Comparison of ENCODE assay signal across 4 cellular contexts in genomic region chr1:11051121-11051520, GRCh38. TPM values are rescaled to one million over a fixed set of nuclear protein-coding genes. Genes with fewer than 3 reads are reported as not detected.
"Had no signal": no experiment of that assay in that cellular context is flagged by ENCODE, and none has a peak within 500 bp of the region (broad histone marks: within the 10 kb centered on the region; RNA-seq: fewer than 3 reads in every experiment).

No MANE protein-coding gene starts in this region.

RNA-seq across cellular contexts. Expression of gene MASP2, which starts 4.1 kb away (rescaled TPM):
- total RNA-seq: M059J, NCI-H460, Right ventricle myocardium inferior had no signal
- polyA plus RNA-seq: IgD-negative memory B cell had no signal
